In genomic region chr5:107712359-107712870, GRCh38 we compare ENCODE assay signal across 25 cellular contexts.
"Had no signal": no experiment of that assay in that cellular context is flagged by ENCODE, and none has a peak within 500 bp of the region (broad histone marks: within the 10 kb centered on the region; RNA-seq: fewer than 3 reads in every experiment).

No MANE protein-coding gene starts in this region.

- H3K9me3 ChIP-seq: colonic mucosa, esophagus squamous epithelium, gastrocnemius medialis, lower lobe of right lung had no signal

- DNase-seq: colonic mucosa; cortex of kidney; effector CD8-positive, alpha-beta T cell; effector memory CD8-positive, alpha-beta T cell; endodermal cell; erythroblast; esophagus squamous epithelium; foreskin fibroblast; foreskin melanocyte; gastrocnemius medialis; glutamatergic neuron; head of caudate nucleus; heart right ventricle; hippocampal formation; left cardiac atrium; left lung; left ventricle myocardium superior; lower lobe of right lung; mesenchymal stem cell; mucosa of descending colon; naive B cell had no signal

- ATAC-seq: effector memory CD8-positive, alpha-beta T cell; esophagus mucosa; gastrocnemius medialis; heart right ventricle; left cardiac atrium; left lung; left ventricle myocardium superior; lower lobe of right lung; mucosa of descending colon had no signal

- H3K36me3 Mint-ChIP-seq: naive B cell had no signal

- H3K27ac ChIP-seq: colonic mucosa, epithelial cell of prostate, esophagus squamous epithelium, gastrocnemius medialis, heart right ventricle, left lung, lower lobe of right lung had no signal

- H3K4me1 ChIP-seq: colonic mucosa, esophagus squamous epithelium, gastrocnemius medialis, heart right ventricle, left lung, lower lobe of right lung had no signal

- H3K4me1 Mint-ChIP-seq: mesothelial cell of epicardium, naive B cell had no signal

- H3K4me3 Mint-ChIP-seq: dendritic cell treated with granulocyte-macrophage colony-stimulating factor and Interleukin-4, amounts not matched to agents 40 ng/mL and 50 ng/mL, for 4 days; effector memory CD8-positive, alpha-beta T cell; endodermal cell; mesothelial cell of epicardium; naive B cell had no signal

- H3K4me3 ChIP-seq: colonic mucosa, gastrocnemius medialis, heart right ventricle, left lung, lower lobe of right lung, mucosa of descending colon had no signal

- H3K27me3 ChIP-seq: colonic mucosa, esophagus squamous epithelium, gastrocnemius medialis, heart right ventricle, left lung had no signal

- H3K36me3 ChIP-seq: colonic mucosa, esophagus squamous epithelium, gastrocnemius medialis, heart right ventricle, left lung, lower lobe of right lung had no signal

- H3K27me3 Mint-ChIP-seq: dendritic cell treated with granulocyte-macrophage colony-stimulating factor and Interleukin-4, amounts not matched to agents 40 ng/mL and 50 ng/mL, for 4 days had no signal

- H3K27ac Mint-ChIP-seq: dendritic cell treated with granulocyte-macrophage colony-stimulating factor and Interleukin-4, amounts not matched to agents 40 ng/mL and 50 ng/mL, for 4 days; effector memory CD8-positive, alpha-beta T cell; endodermal cell; mesothelial cell of epicardium; naive B cell had no signal
